In the genomic region with DNA sequence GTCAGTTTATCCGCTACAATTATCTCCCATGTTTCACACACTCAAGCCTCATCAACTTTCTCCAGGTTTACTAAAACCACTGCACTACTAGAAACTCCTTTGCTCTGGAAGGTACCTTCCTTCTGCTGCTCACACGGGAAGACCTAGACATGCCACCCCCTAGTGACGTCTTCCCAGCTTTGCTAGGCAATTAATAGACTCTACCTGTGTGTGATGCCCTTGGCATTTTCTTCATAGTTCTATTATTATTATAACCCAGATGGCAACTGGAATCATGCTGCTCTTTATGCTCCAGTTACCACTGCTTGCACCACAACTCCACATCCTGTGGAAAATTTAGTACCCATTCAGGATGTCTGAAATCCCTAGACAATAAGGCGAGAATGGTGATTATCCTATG, we compare ENCODE assay signal across 23 cellular contexts.
"Had no signal": no experiment of that assay in that cellular context is flagged by ENCODE, and none has a peak within 500 bp of the region (broad histone marks: within the 10 kb centered on the region; RNA-seq: fewer than 3 reads in every experiment).

No MANE protein-coding gene starts in this region.

- H3K27ac Mint-ChIP-seq: activated CD4-positive, alpha-beta memory T cell treated with anti-CD3 and anti-CD28 coated beads, Interleukin-2, amount 10 ng/mL, durations not matched to agents 7 days and 5 days; activated CD4-positive, alpha-beta T cell treated with anti-CD3 and anti-CD28 coated beads, Interleukin-2, amount 10 ng/mL, durations not matched to agents 24 days and 14 days; activated naive CD4-positive, alpha-beta T cell treated with anti-CD3 and anti-CD28 coated beads, Interleukin-2, amount 10 ng/mL, durations not matched to agents 7 days and 5 days; activated naive CD8-positive, alpha-beta T cell treated with anti-CD3 and anti-CD28 coated beads, Interleukin-2, amount 10 ng/mL, durations not matched to agents 7 days and 5 days; activated T-cell treated with anti-CD3 and anti-CD28 coated beads, Interleukin-2, amount 50 U/mL, for 24 hours; natural killer cell treated with Interleukin-12 subunit alpha and Interleukin-12 subunit beta and Interleukin-15 and Interleukin-18, amount 100 ng/mL, for 72 hours; stimulated activated effector memory CD8-positive, alpha-beta T cell treated with anti-CD3 and anti-CD28 coated beads, Interleukin-12 subunit alpha, Interleukin-12 subunit beta, amount 100 ng/mL, for 72 hours; T-helper 17 cell; type B pancreatic cell had no signal

- H3K36me3 Mint-ChIP-seq: activated naive CD4-positive, alpha-beta T cell treated with anti-CD3 and anti-CD28 coated beads, Interleukin-2, amount 10 ng/mL, durations not matched to agents 7 days and 5 days; activated naive CD8-positive, alpha-beta T cell treated with anti-CD3 and anti-CD28 coated beads, Interleukin-2, amount 10 ng/mL, durations not matched to agents 7 days and 5 days; stimulated activated effector memory CD8-positive, alpha-beta T cell treated with anti-CD3 and anti-CD28 coated beads, Interleukin-12 subunit alpha, Interleukin-12 subunit beta, amount 100 ng/mL, for 72 hours; type B pancreatic cell had no signal

- H3K9me3 Mint-ChIP-seq: activated CD4-positive, alpha-beta memory T cell treated with anti-CD3 and anti-CD28 coated beads, Interleukin-2, amount 10 ng/mL, durations not matched to agents 7 days and 5 days; activated CD4-positive, alpha-beta T cell treated with anti-CD3 and anti-CD28 coated beads, Interleukin-2, amount 10 ng/mL, durations not matched to agents 24 days and 14 days; natural killer cell treated with Interleukin-12 subunit alpha and Interleukin-12 subunit beta and Interleukin-15 and Interleukin-18, amount 100 ng/mL, for 72 hours; stimulated activated effector memory CD8-positive, alpha-beta T cell treated with anti-CD3 and anti-CD28 coated beads, Interleukin-12 subunit alpha, Interleukin-12 subunit beta, amount 100 ng/mL, for 72 hours; stimulated activated naive CD8-positive, alpha-beta T cell treated with anti-CD3 and anti-CD28 coated beads, Interleukin-15, Interleukin-2, amounts not matched to agents 100 ng/mL and 50 ng/mL, for 24 hours had no signal

- H3K4me3 Mint-ChIP-seq: activated CD4-positive, alpha-beta memory T cell treated with anti-CD3 and anti-CD28 coated beads, Interleukin-2, amount 10 ng/mL, durations not matched to agents 7 days and 5 days; activated CD4-positive, alpha-beta T cell treated with anti-CD3 and anti-CD28 coated beads, Interleukin-2, amount 10 ng/mL, durations not matched to agents 24 days and 14 days; activated naive CD4-positive, alpha-beta T cell treated with anti-CD3 and anti-CD28 coated beads, Interleukin-2, amount 10 ng/mL, durations not matched to agents 7 days and 5 days; activated naive CD8-positive, alpha-beta T cell treated with anti-CD3 and anti-CD28 coated beads, Interleukin-2, amount 10 ng/mL, durations not matched to agents 7 days and 5 days; activated T-cell treated with anti-CD3 and anti-CD28 coated beads, Interleukin-2, amount 50 U/mL, for 24 hours; brain; natural killer cell treated with Interleukin-12 subunit alpha and Interleukin-12 subunit beta and Interleukin-15 and Interleukin-18, amount 100 ng/mL, for 72 hours; stimulated activated effector memory CD8-positive, alpha-beta T cell treated with anti-CD3 and anti-CD28 coated beads, Interleukin-12 subunit alpha, Interleukin-12 subunit beta, amount 100 ng/mL, for 72 hours; stimulated activated naive CD8-positive, alpha-beta T cell treated with anti-CD3 and anti-CD28 coated beads, Interleukin-15, Interleukin-2, amounts not matched to agents 100 ng/mL and 50 ng/mL, for 24 hours; T-helper 17 cell; type B pancreatic cell had no signal

- DNase-seq: activated CD4-positive, alpha-beta memory T cell treated with anti-CD3 and anti-CD28 coated beads, Interleukin-2, amount 10 ng/mL, durations not matched to agents 7 days and 5 days; activated CD4-positive, alpha-beta T cell treated with anti-CD3 and anti-CD28 coated beads, Interleukin-2, amount 10 ng/mL, durations not matched to agents 24 days and 14 days; activated CD4-positive, CD25-positive, alpha-beta regulatory T cell treated with anti-CD3 and anti-CD28 coated beads, Interleukin-2, amount 50 U/mL, for 72 hours; activated CD8-positive, alpha-beta memory T cell treated with anti-CD3 and anti-CD28 coated beads, Interleukin-2, amount 50 U/mL, for 48 hours; activated gamma-delta T cell; activated naive CD4-positive, alpha-beta T cell treated with anti-CD3 and anti-CD28 coated beads, Interleukin-2, amount 10 ng/mL, durations not matched to agents 7 days and 5 days; activated naive CD8-positive, alpha-beta T cell treated with anti-CD3 and anti-CD28 coated beads, Interleukin-2, amount 10 ng/mL, durations not matched to agents 7 days and 5 days; activated T-cell treated with anti-CD3 and anti-CD28 coated beads, Interleukin-2, amount 50 U/mL, for 24 hours; esophagus squamous epithelium; foreskin melanocyte; left ventricle myocardium inferior; mucosa of descending colon; right lobe of liver; stimulated activated CD4-positive, alpha-beta T cell treated with anti-CD3 and anti-CD28 coated beads, Interleukin-12 subunit alpha, Interleukin-12 subunit beta, amount 100 ng/mL, for 4 hours; stimulated activated CD4-positive, alpha-beta T cell treated with anti-CD3 and anti-CD28 coated beads, Interleukin-4, amount 100 ng/mL, for 1 hour; T-helper 17 cell; T1000; WERI-Rb-1 had no signal

- H3K4me1 Mint-ChIP-seq: activated CD4-positive, alpha-beta memory T cell treated with anti-CD3 and anti-CD28 coated beads, Interleukin-2, amount 10 ng/mL, durations not matched to agents 7 days and 5 days; activated CD4-positive, alpha-beta T cell treated with anti-CD3 and anti-CD28 coated beads, Interleukin-2, amount 10 ng/mL, durations not matched to agents 24 days and 14 days; activated naive CD4-positive, alpha-beta T cell treated with anti-CD3 and anti-CD28 coated beads, Interleukin-2, amount 10 ng/mL, durations not matched to agents 7 days and 5 days; stimulated activated effector memory CD8-positive, alpha-beta T cell treated with anti-CD3 and anti-CD28 coated beads, Interleukin-12 subunit alpha, Interleukin-12 subunit beta, amount 100 ng/mL, for 72 hours; T-helper 17 cell had no signal

- H3K27me3 Mint-ChIP-seq: activated CD4-positive, alpha-beta memory T cell treated with anti-CD3 and anti-CD28 coated beads, Interleukin-2, amount 10 ng/mL, durations not matched to agents 7 days and 5 days; activated CD4-positive, alpha-beta T cell treated with anti-CD3 and anti-CD28 coated beads, Interleukin-2, amount 10 ng/mL, durations not matched to agents 24 days and 14 days; natural killer cell treated with Interleukin-12 subunit alpha and Interleukin-12 subunit beta and Interleukin-15 and Interleukin-18, amount 100 ng/mL, for 72 hours; stimulated activated naive CD8-positive, alpha-beta T cell treated with anti-CD3 and anti-CD28 coated beads, Interleukin-15, Interleukin-2, amounts not matched to agents 100 ng/mL and 50 ng/mL, for 24 hours; type B pancreatic cell had no signal

- ATAC-seq: mucosa of descending colon; natural killer cell treated with Interleukin-12 subunit alpha and Interleukin-12 subunit beta and Interleukin-15 and Interleukin-18, amount 100 ng/mL, for 72 hours; right lobe of liver; stimulated activated effector memory CD8-positive, alpha-beta T cell treated with anti-CD3 and anti-CD28 coated beads, Interleukin-12 subunit alpha, Interleukin-12 subunit beta, amount 100 ng/mL, for 72 hours; T-helper 17 cell had no signal
